In genomic region chr17:75151893-75152292, GRCh38 we compare ENCODE assay signal across 9 cellular contexts. TPM values are rescaled to one million over a fixed set of nuclear protein-coding genes. Genes with fewer than 3 reads are reported as not detected.
DNase-seq lines count a peak whose midpoint lies in the region; ATAC-seq and TF ChIP-seq lines count a peak whose summit lies in the region.
"Had no signal": no experiment of that assay in that cellular context is flagged by ENCODE, and none has a peak within 500 bp of the region (broad histone marks: within the 10 kb centered on the region; RNA-seq: fewer than 3 reads in every experiment).

No MANE protein-coding gene starts in this region.

- H3K36me3 ChIP-seq in OCI-LY1 (ENCODE audit: insufficient read depth, low read length) = peaks cover 42% of the 10 kb centered on the region
- peaks cover 17% of the 10 kb centered on the region for H3K36me3 ChIP-seq in ectodermal cell (ENCODE audit: control insufficient read depth, insufficient read depth, low read length)
- peaks cover 10% of the 10 kb centered on the region for H3K36me3 ChIP-seq in smooth muscle cell (ENCODE audit: low read depth)

- H3K4me2 ChIP-seq in OCI-LY1 (ENCODE audit: low read length) (peak overlapping the region; percentile 100), smooth muscle cell (peak overlapping the region; percentile 91)

- H3K27ac Mint-ChIP-seq in activated naive CD4-positive, alpha-beta T cell treated with anti-CD3 and anti-CD28 coated beads, Interleukin-2, amount 50 U/mL, for 24 hours = no peak overlapping the region

- H3K4me1 ChIP-seq in OCI-LY1 (ENCODE audit: insufficient read depth, low read length, severe bottlenecking) (peaks cover 21% of the 10 kb centered on the region), ectodermal cell (ENCODE audit: control insufficient read depth, insufficient read depth, low read length) (no peaks in the 10 kb centered on the region), smooth muscle cell (ENCODE audit: low read depth) (peaks cover 20% of the 10 kb centered on the region)

- H3K9me2 ChIP-seq in OCI-LY1 (ENCODE audit: low read depth, low read length) = no peaks in the 10 kb centered on the region

- H3K9me3 ChIP-seq in OCI-LY1 (ENCODE audit: low read length) (no peaks in the 10 kb centered on the region), ectodermal cell (ENCODE audit: control insufficient read depth, low read length) (no peaks in the 10 kb centered on the region), smooth muscle cell (replicated peaks; ENCODE audit: low read depth) (no peaks in the 10 kb centered on the region)

- TF ChIP-seq CTCF in OCI-LY1 (IDR thresholded peaks at IDR 0.05; ENCODE audit: low read length) (no peak), smooth muscle cell (IDR thresholded peaks at IDR 0.05; ENCODE audit: borderline replicate concordance, insufficient read depth, poor library complexity, severe bottlenecking) (no peak)

- 78% methylated on average over 6 to 7 of the region's 7 CpGs for WGBS in ectodermal cell, 2 experiments
- 77% methylated on average over 7 of the region's 7 CpGs for WGBS in smooth muscle cell (ENCODE audit: low lambda C conversion rate)

- H2AFZ ChIP-seq in OCI-LY1 (ENCODE audit: low read length) = no peak overlapping the region
- no peak overlapping the region for H2AFZ ChIP-seq in smooth muscle cell (ENCODE audit: low read depth)

- H3K4me3 ChIP-seq in OCI-LY1 (ENCODE audit: low read depth, low read length, poor library complexity, severe bottlenecking) (peak overlapping the region; percentile 100), ectodermal cell (ENCODE audit: insufficient read depth, low read depth, low read length) (peak overlapping the region; percentile 98), smooth muscle cell (peak overlapping the region; percentile 84)

- H3K9ac ChIP-seq in OCI-LY1 (ENCODE audit: low read length) (peak overlapping the region; percentile 100), smooth muscle cell (ENCODE audit: low read depth) (peak overlapping the region; percentile 76)

- H4K20me1 ChIP-seq in OCI-LY1 (ENCODE audit: insufficient read depth, low read length) (no peaks in the 10 kb centered on the region), smooth muscle cell (ENCODE audit: low read depth) (peaks cover 58% of the 10 kb centered on the region)

- ATAC-seq in HG03159 (IDR thresholded peaks at IDR 0.05; ENCODE audit: unreplicated experiment) = no peak
- no peak for ATAC-seq in HG02885 (IDR thresholded peaks at IDR 0.05; ENCODE audit: poor library complexity, unreplicated experiment)

- no peaks in the 10 kb centered on the region for H3F3A ChIP-seq in OCI-LY1 (ENCODE audit: insufficient read depth, low read length)
- peaks cover 10% of the 10 kb centered on the region for H3F3A ChIP-seq in smooth muscle cell (ENCODE audit: low read depth)

- H3K79me2 ChIP-seq in OCI-LY1 (ENCODE audit: insufficient read depth, low read length) (peaks cover 56% of the 10 kb centered on the region), smooth muscle cell (ENCODE audit: low read depth) (peaks cover 69% of the 10 kb centered on the region)

- H3K27me3 Mint-ChIP-seq in activated naive CD4-positive, alpha-beta T cell treated with anti-CD3 and anti-CD28 coated beads, Interleukin-2, amount 50 U/mL, for 24 hours = no peaks in the 10 kb centered on the region

- H3K27me3 ChIP-seq in OCI-LY1 (ENCODE audit: insufficient read depth, low read length) = no peaks in the 10 kb centered on the region
- H3K27me3 ChIP-seq in ectodermal cell (ENCODE audit: control insufficient read depth, insufficient read depth, low read length, poor library complexity, severe bottlenecking) = no peaks in the 10 kb centered on the region
- H3K27me3 ChIP-seq in smooth muscle cell (ENCODE audit: low read depth) = no peaks in the 10 kb centered on the region

- H3K36me3 Mint-ChIP-seq in activated naive CD4-positive, alpha-beta T cell treated with anti-CD3 and anti-CD28 coated beads, Interleukin-2, amount 50 U/mL, for 24 hours = peaks cover 6% of the 10 kb centered on the region

- peak overlapping the region; percentile 93 for H3K4me3 Mint-ChIP-seq in activated naive CD4-positive, alpha-beta T cell treated with anti-CD3 and anti-CD28 coated beads, Interleukin-2, amount 50 U/mL, for 24 hours

- DNase-seq in activated naive CD4-positive, alpha-beta T cell treated with anti-CD3 and anti-CD28 coated beads, Interleukin-2, amount 50 U/mL, for 16 hours = no peak
- no peak for DNase-seq in smooth muscle cell (lab: John Stamatoyannopoulos, UW; ENCODE audit: unreplicated experiment)
- DNase-seq in GOT3 (lab: John Stamatoyannopoulos, UW) = no peak
- DNase-seq: KBM-7 had no signal

- peaks cover 33% of the 10 kb centered on the region for H3K4me1 Mint-ChIP-seq in activated naive CD4-positive, alpha-beta T cell treated with anti-CD3 and anti-CD28 coated beads, Interleukin-2, amount 50 U/mL, for 24 hours

- H3K27ac ChIP-seq in OCI-LY1 (ENCODE audit: low read depth, low read length, poor library complexity, severe bottlenecking) = no peak overlapping the region
- H3K27ac ChIP-seq in ectodermal cell (ENCODE audit: insufficient read depth, low read depth, low read length, poor library complexity, severe bottlenecking) = no peak overlapping the region
- no peak overlapping the region for H3K27ac ChIP-seq in smooth muscle cell (ENCODE audit: low read depth)

- H3K9me3 Mint-ChIP-seq in activated naive CD4-positive, alpha-beta T cell treated with anti-CD3 and anti-CD28 coated beads, Interleukin-2, amount 50 U/mL, for 24 hours = no peaks in the 10 kb centered on the region

RNA-seq across cellular contexts. Expression of gene JPT1, which starts 2.4 kb away (rescaled TPM):
- 265 TPM for polyA plus RNA-seq in ectodermal cell (2013, experiment 1 of 4)
- 217 TPM for polyA plus RNA-seq in ectodermal cell (2013, experiment 2 of 4)
- 231 TPM for polyA plus RNA-seq in ectodermal cell (2013, experiment 3 of 4)
- 240 TPM for polyA plus RNA-seq in ectodermal cell (2013, experiment 4 of 4)
- total RNA-seq in smooth muscle cell = 103 and 141 TPM in 2 replicates
- 240 and 288 TPM in 2 replicates for polyA plus RNA-seq in smooth muscle cell

RNA-seq across cellular contexts. Expression of gene NT5C, which starts 20.4 kb away (rescaled TPM):
- 56.8 TPM for polyA plus RNA-seq in ectodermal cell (2013, experiment 1 of 4)
- polyA plus RNA-seq in ectodermal cell (2013, experiment 2 of 4) = 54.7 TPM
- polyA plus RNA-seq in ectodermal cell (2013, experiment 3 of 4) = 60.6 TPM
- 68.0 TPM for polyA plus RNA-seq in ectodermal cell (2013, experiment 4 of 4)
- total RNA-seq in smooth muscle cell = 25.8 and 39.9 TPM in 2 replicates
- polyA plus RNA-seq in smooth muscle cell = 46.8 and 53.5 TPM in 2 replicates

RNA-seq across cellular contexts. Expression of gene SUMO2, which starts 30.9 kb away (rescaled TPM):
- polyA plus RNA-seq in ectodermal cell (2013, experiment 1 of 4) = 886 TPM
- polyA plus RNA-seq in ectodermal cell (2013, experiment 2 of 4) = 882 TPM
- 670 TPM for polyA plus RNA-seq in ectodermal cell (2013, experiment 3 of 4)
- 770 TPM for polyA plus RNA-seq in ectodermal cell (2013, experiment 4 of 4)
- 104 and 111 TPM in 2 replicates for total RNA-seq in smooth muscle cell
- polyA plus RNA-seq in smooth muscle cell = 416 and 419 TPM in 2 replicates

RNA-seq across cellular contexts. Expression of gene ARMC7, which starts 42.1 kb away (rescaled TPM):
- 18.0 TPM for polyA plus RNA-seq in ectodermal cell (2013, experiment 1 of 4)
- 18.4 TPM for polyA plus RNA-seq in ectodermal cell (2013, experiment 2 of 4)
- polyA plus RNA-seq in ectodermal cell (2013, experiment 3 of 4) = 14.3 TPM
- 14.3 TPM for polyA plus RNA-seq in ectodermal cell (2013, experiment 4 of 4)
- total RNA-seq in smooth muscle cell = 3.0 and 6.8 TPM in 2 replicates
- polyA plus RNA-seq in smooth muscle cell = 1.8 and 3.5 TPM in 2 replicates

RNA-seq across cellular contexts. Expression of gene NUP85, which starts 53.6 kb away (rescaled TPM):
- 96.1 TPM for polyA plus RNA-seq in ectodermal cell (2013, experiment 1 of 4)
- polyA plus RNA-seq in ectodermal cell (2013, experiment 2 of 4) = 91.9 TPM
- polyA plus RNA-seq in ectodermal cell (2013, experiment 3 of 4) = 54.7 TPM
- 57.3 TPM for polyA plus RNA-seq in ectodermal cell (2013, experiment 4 of 4)
- total RNA-seq in smooth muscle cell = 24.0 and 29.2 TPM in 2 replicates
- 43.2 and 48.0 TPM in 2 replicates for polyA plus RNA-seq in smooth muscle cell
